In the genomic region with DNA sequence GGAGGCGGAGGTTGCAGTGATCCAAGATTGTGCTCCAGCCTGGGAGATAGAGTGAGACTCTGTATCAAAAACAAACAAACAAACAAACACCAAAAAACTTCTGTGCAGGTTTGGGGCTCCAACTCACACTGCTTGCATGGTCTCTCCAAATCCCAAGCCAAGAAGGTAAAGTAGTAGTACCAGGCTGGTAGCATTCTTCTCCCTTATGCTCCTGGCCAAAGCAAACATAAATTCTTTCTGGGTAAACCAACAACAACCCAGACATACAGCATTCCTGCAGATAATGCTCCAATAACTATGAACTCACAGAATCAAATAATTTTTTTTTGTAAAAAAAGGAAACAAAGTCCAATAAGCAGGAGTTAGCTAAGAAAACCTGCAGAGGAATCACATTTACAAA, we compare ENCODE assay signal across 27 cellular contexts. TPM values are rescaled to one million over a fixed set of nuclear protein-coding genes. Genes with fewer than 3 reads are reported as not detected.
"Had no signal": no experiment of that assay in that cellular context is flagged by ENCODE, and none has a peak within 500 bp of the region (broad histone marks: within the 10 kb centered on the region; RNA-seq: fewer than 3 reads in every experiment).

No MANE protein-coding gene starts in this region.

- DNase-seq: activated CD4-positive, alpha-beta T cell treated with anti-CD3 and anti-CD28 coated beads, Interleukin-2, amount 10 ng/mL, durations not matched to agents 24 days and 14 days; activated CD8-positive, alpha-beta memory T cell treated with anti-CD3 and anti-CD28 coated beads, Interleukin-2, amount 10 ng/mL, durations not matched to agents 7 days and 5 days; activated CD8-positive, alpha-beta T cell treated with anti-CD3 and anti-CD28 coated beads for 36 hours; activated gamma-delta T cell; activated naive CD4-positive, alpha-beta T cell treated with anti-CD3 and anti-CD28 coated beads, Interleukin-2, amount 50 U/mL, for 16 hours; activated T-cell treated with anti-CD3 and anti-CD28 coated beads for 4 hours; anterior cingulate cortex; head of caudate nucleus; hypothalamus; left ventricle myocardium superior; ovary; right cardiac atrium; stimulated activated CD4-positive, alpha-beta T cell treated with anti-CD3 and anti-CD28 coated beads, Interleukin-12 subunit alpha, Interleukin-12 subunit beta, amount 100 ng/mL, for 4 hours; stimulated activated CD4-positive, alpha-beta T cell treated with anti-CD3 and anti-CD28 coated beads, Interleukin-4, amount 100 ng/mL, for 4 hours; substantia nigra; T-helper 9 cell; tibial artery; uterus had no signal

- H3K27me3 ChIP-seq: gastroesophageal sphincter, ovary, tibial artery, uterus had no signal

- H3K27ac Mint-ChIP-seq: activated CD4-positive, alpha-beta T cell treated with anti-CD3 and anti-CD28 coated beads, Interleukin-2, amount 10 ng/mL, durations not matched to agents 24 days and 14 days; activated CD8-positive, alpha-beta memory T cell treated with anti-CD3 and anti-CD28 coated beads, Interleukin-2, amount 10 ng/mL, durations not matched to agents 7 days and 5 days; activated CD8-positive, alpha-beta T cell treated with anti-CD3 and anti-CD28 coated beads for 36 hours; brain; memory B cell; natural killer cell treated with Interleukin-12 subunit alpha and Interleukin-12 subunit beta and Interleukin-15 and Interleukin-18, amount 100 ng/mL, for 72 hours; stimulated activated naive CD8-positive, alpha-beta T cell treated with anti-CD3 and anti-CD28 coated beads, Interleukin-15, Interleukin-2, amounts not matched to agents 100 ng/mL and 50 ng/mL, for 24 hours had no signal

- H3K9me3 Mint-ChIP-seq: activated CD4-positive, alpha-beta T cell treated with anti-CD3 and anti-CD28 coated beads, Interleukin-2, amount 10 ng/mL, durations not matched to agents 24 days and 14 days; activated CD8-positive, alpha-beta T cell treated with anti-CD3 and anti-CD28 coated beads for 36 hours; memory B cell; natural killer cell treated with Interleukin-12 subunit alpha and Interleukin-12 subunit beta and Interleukin-15 and Interleukin-18, amount 100 ng/mL, for 72 hours; stimulated activated naive CD8-positive, alpha-beta T cell treated with anti-CD3 and anti-CD28 coated beads, Interleukin-15, Interleukin-2, amounts not matched to agents 100 ng/mL and 50 ng/mL, for 24 hours had no signal

- H3K36me3 Mint-ChIP-seq: activated CD8-positive, alpha-beta memory T cell treated with anti-CD3 and anti-CD28 coated beads, Interleukin-2, amount 10 ng/mL, durations not matched to agents 7 days and 5 days; brain; memory B cell; natural killer cell treated with Interleukin-12 subunit alpha and Interleukin-12 subunit beta and Interleukin-15 and Interleukin-18, amount 100 ng/mL, for 72 hours had no signal

- H3K9me3 ChIP-seq: gastroesophageal sphincter, ovary, tibial artery, uterus had no signal

- ATAC-seq: activated CD4-positive, CD25-positive, alpha-beta regulatory T cell treated with anti-CD3 and anti-CD28 coated beads, Interleukin-2, amount 50 U/mL, for 24 hours; activated CD8-positive, alpha-beta memory T cell treated with anti-CD3 and anti-CD28 coated beads, Interleukin-2, amount 10 ng/mL, durations not matched to agents 7 days and 5 days; activated CD8-positive, alpha-beta T cell treated with anti-CD3 and anti-CD28 coated beads for 36 hours; gastroesophageal sphincter; left ventricle myocardium superior; natural killer cell treated with Interleukin-12 subunit alpha and Interleukin-12 subunit beta and Interleukin-15 and Interleukin-18, amount 100 ng/mL, for 72 hours; right cardiac atrium had no signal

- H3K27ac ChIP-seq: epithelial cell of prostate, gastroesophageal sphincter, ovary, tibial artery, uterus had no signal

- FAIRE-seq: islet of Langerhans had no signal

- H3K4me1 ChIP-seq: uterus had no signal

- H3K4me3 ChIP-seq: gastroesophageal sphincter, ovary, tibial artery, uterus had no signal

- H3K36me3 ChIP-seq: gastroesophageal sphincter, ovary, tibial artery, uterus had no signal

RNA-seq across cellular contexts. Expression of a gene that starts 57.8 kb away (rescaled TPM):
- total RNA-seq: pulmonary artery endothelial cell had no signal
